11 cellular contexts compared by ENCODE assay signal in the genomic region with DNA sequence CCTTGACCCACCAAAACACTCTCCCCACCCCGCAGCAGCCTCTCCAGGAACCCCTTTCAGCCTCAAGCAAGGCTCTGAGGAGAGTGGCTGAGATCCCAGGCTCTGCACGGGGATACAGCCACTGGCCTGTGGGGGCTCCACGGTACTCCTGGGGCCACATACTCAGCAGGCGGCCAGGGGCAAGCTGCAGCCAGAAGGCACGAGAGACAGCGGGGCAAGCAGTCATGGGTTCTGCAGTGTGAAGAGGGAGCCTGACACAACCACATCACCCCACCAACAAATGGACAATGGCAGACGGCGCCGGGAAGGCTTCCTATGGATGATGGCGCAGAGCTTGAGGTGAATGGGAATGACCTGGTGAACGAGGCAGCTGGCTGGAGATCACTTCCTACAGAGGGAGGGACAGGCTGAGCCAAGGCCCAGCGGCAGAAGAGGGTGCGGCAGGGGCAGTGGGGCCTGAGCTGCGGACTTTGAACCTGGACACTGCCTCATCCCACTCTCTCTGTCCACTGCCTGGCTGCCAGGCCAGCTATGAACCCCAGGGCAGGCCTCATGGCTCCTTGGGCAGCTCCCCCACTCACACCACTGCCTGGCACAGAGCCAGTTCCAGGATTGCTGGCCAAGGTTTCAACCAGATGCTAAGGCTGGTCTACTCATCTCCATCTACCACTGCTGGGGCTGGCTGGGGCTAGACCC. TPM values are rescaled to one million over a fixed set of nuclear protein-coding genes. Genes with fewer than 3 reads are reported as not detected.
A peak's percentile ranks its signal among the peaks of the same experiment; 100 is the strongest.
DNase-seq lines count a peak whose midpoint lies in the region; ATAC-seq and TF ChIP-seq lines count a peak whose summit lies in the region.
"Had no signal": no experiment of that assay in that cellular context is flagged by ENCODE, and none has a peak within 500 bp of the region (broad histone marks: within the 10 kb centered on the region; RNA-seq: fewer than 3 reads in every experiment).

No MANE protein-coding gene starts in this region.

- DNase-seq in Right ventricle myocardium superior (peak; percentile 53), Right ventricle myocardium inferior (ENCODE audit: missing footprints) (no peak), fibroblast of the aortic adventitia (ENCODE audit: low read depth) (peak; percentile 44), neural crest cell (ENCODE audit: low read depth, low spot score) (no peak), NCI-H146 (lab: John Stamatoyannopoulos, UW) (no peak), NCI-H2081 treated with DMSO at 0.1 percent for 48 hours (lab: John Stamatoyannopoulos, UW) (no peak), AG08395 (ENCODE audit: low spot score) (no peak), SW480 (ENCODE audit: low spot score) (no peak)
- DNase-seq: activated B cell treated with CpG ODN at 0.5 μM for 24 hours; activated naive CD4-positive, alpha-beta T cell treated with anti-CD3 and anti-CD28 coated beads for 36 hours; PC-9 had no signal

- no peaks in the 10 kb centered on the region for H3K9me3 Mint-ChIP-seq in neural crest cell
- H3K9me3 Mint-ChIP-seq: activated B cell treated with CpG ODN at 0.5 μM for 24 hours; activated naive CD4-positive, alpha-beta T cell treated with anti-CD3 and anti-CD28 coated beads for 36 hours had no signal

- TF ChIP-seq CTCF in fibroblast of the aortic adventitia (IDR thresholded peaks at IDR 0.05; ENCODE audit: insufficient read depth, low read length): no peak
- TF ChIP-seq CTCF in neural crest cell (conservative IDR thresholded peaks at IDR 0.05): no peak

- H3K27ac Mint-ChIP-seq in neural crest cell (ENCODE audit: unreplicated experiment): no peak overlapping the region
- H3K27ac Mint-ChIP-seq: activated B cell treated with CpG ODN at 0.5 μM for 24 hours; activated naive CD4-positive, alpha-beta T cell treated with anti-CD3 and anti-CD28 coated beads for 36 hours had no signal

- no peaks in the 10 kb centered on the region for H3K36me3 Mint-ChIP-seq in neural crest cell (ENCODE audit: low read depth)

- no peak for ATAC-seq in Right ventricle myocardium superior (ENCODE audit: poor library complexity)
- no peak for ATAC-seq in Right ventricle myocardium inferior

- no peaks in the 10 kb centered on the region for H3K27me3 Mint-ChIP-seq in neural crest cell (ENCODE audit: low read depth)

- H3K4me3 ChIP-seq in fibroblast of the aortic adventitia (ENCODE audit: low read depth, low read length): peak overlapping the region; percentile 17
- H3K4me3 ChIP-seq: PC-9 had no signal

- peak overlapping the region; percentile 91 for H3K4me3 Mint-ChIP-seq in neural crest cell
- H3K4me3 Mint-ChIP-seq: activated B cell treated with CpG ODN at 0.5 μM for 24 hours; activated naive CD4-positive, alpha-beta T cell treated with anti-CD3 and anti-CD28 coated beads for 36 hours had no signal

- intact Hi-C loops in Right ventricle myocardium superior (cut with DNase I): loop anchor here (5.0 kb wide), 1 partner anchor 45 kb away; no protein-coding TSS in a partner anchor
- intact Hi-C loops in Right ventricle myocardium inferior (cut with DNase I): no loop called here

- peaks cover 51% of the 10 kb centered on the region for H3K4me1 Mint-ChIP-seq in neural crest cell

RNA-seq across cellular contexts. Expression of a gene that starts 10.8 kb away (rescaled TPM):
- total RNA-seq in Right ventricle myocardium superior (75.4 TPM), Right ventricle myocardium inferior (76.7 TPM), fibroblast of the aortic adventitia (ENCODE audit: low replicate concordance) (26.9 and 33.4 TPM in 2 replicates), neural crest cell (63.8 and 64.0 TPM in 2 replicates)
- total RNA-seq: activated B cell treated with CpG ODN at 0.5 μM for 24 hours had no signal

RNA-seq across cellular contexts. Expression of a gene that starts 43.5 kb away (rescaled TPM):
- total RNA-seq in Right ventricle myocardium superior (not detected), Right ventricle myocardium inferior (not detected), fibroblast of the aortic adventitia (ENCODE audit: low replicate concordance) (not detected in 2 replicates), neural crest cell (not detected in 2 replicates)
- total RNA-seq: activated B cell treated with CpG ODN at 0.5 μM for 24 hours; activated naive CD4-positive, alpha-beta T cell treated with anti-CD3 and anti-CD28 coated beads for 36 hours; PC-9 had no signal

RNA-seq across cellular contexts. Expression of a gene that starts 55.3 kb away (rescaled TPM):
- total RNA-seq in Right ventricle myocardium superior: not detected
- not detected for total RNA-seq in Right ventricle myocardium inferior
- not detected in 2 replicates for total RNA-seq in fibroblast of the aortic adventitia (ENCODE audit: low replicate concordance)
- total RNA-seq in neural crest cell: not detected in 2 replicates
- total RNA-seq: activated B cell treated with CpG ODN at 0.5 μM for 24 hours; activated naive CD4-positive, alpha-beta T cell treated with anti-CD3 and anti-CD28 coated beads for 36 hours; PC-9 had no signal

Comparison
In these comparisons a context has a peak if more than half of its experiments do, and no peak if none do; other contexts are left out.
1. DNase-seq: peak in Right ventricle myocardium superior (single experiment) and fibroblast of the aortic adventitia (single experiment); none in Right ventricle myocardium inferior (single experiment), neural crest cell (single experiment), NCI-H146 (single experiment), NCI-H2081 treated with DMSO at 0.1 percent for 48 hours (single experiment), AG08395 (single experiment) and SW480 (single experiment).